ENCODE assay signal across 8 cellular contexts in genomic region chr6:139027620-139028182, GRCh38. TPM values are rescaled to one million over a fixed set of nuclear protein-coding genes. Genes with fewer than 3 reads are reported as not detected.
A peak's percentile ranks its signal among the peaks of the same experiment; 100 is the strongest.
DNase-seq lines count a peak whose midpoint lies in the region; ATAC-seq, FAIRE-seq and TF ChIP-seq lines count a peak whose summit lies in the region.

No MANE protein-coding gene starts in this region.

- H3K4me3 Mint-ChIP-seq in natural killer cell treated with Interleukin-12 subunit alpha and Interleukin-12 subunit beta and Interleukin-15 and Interleukin-18, amount 100 ng/mL, for 72 hours = peak overlapping the region; percentile 57

- no peaks in the 10 kb centered on the region for H4K20me1 ChIP-seq in H1 (replicated peaks in 1 of 2; ENCODE audit: control insufficient read depth in 1 of 2, insufficient read depth in 2 of 2, low read length in 2 of 2)

- H3K27me3 ChIP-seq in H1 (replicated peaks in 1 of 4; ENCODE audit: control insufficient read depth in 3 of 4, extremely low read depth in 1 of 4, insufficient read depth in 3 of 4, low read length in 3 of 4) (no peaks in the 10 kb centered on the region), upper lobe of right lung (no peaks in the 10 kb centered on the region)

- no peak overlapping the region for H2BK120ac ChIP-seq in H1 (replicated peaks; ENCODE audit: low read depth, low read length)

- peak overlapping the region; percentile 40 to 93 (median 90) for H3K9ac ChIP-seq in H1 (replicated peaks in 1 of 4; ENCODE audit: extremely low read depth in 1 of 4, low read depth in 3 of 4, low read length in 3 of 4)

- H3K14ac ChIP-seq in H1 (ENCODE audit: insufficient read length) = no peak overlapping the region

- no peak overlapping the region for H3K23ac ChIP-seq in H1 (ENCODE audit: insufficient read length)

- H3K79me2 ChIP-seq in H1 (ENCODE audit: control insufficient read depth in 1 of 2, insufficient read depth in 2 of 2, low read length in 2 of 2) = peaks cover 5 to 43% of the 10 kb centered on the region in 2 experiments

- intact Hi-C loops in upper lobe of right lung (cut with DNase I) = no loop called here

- H4K5ac ChIP-seq in H1 (ENCODE audit: insufficient read length, low read depth, low read length) = peak overlapping the region; percentile 0

- no peak overlapping the region for H4K91ac ChIP-seq in H1 (replicated peaks; ENCODE audit: insufficient read length, low read length)

- H3K4me3 ChIP-seq in AG04449 (ENCODE audit: low read depth, low read length) = peak overlapping the region; percentile 89
- H3K4me3 ChIP-seq in H1 (ENCODE audit: extremely low read depth in 1 of 4, insufficient read depth in 2 of 4, low read depth in 3 of 4, low read length in 4 of 4) = peak overlapping the region; percentile 91 to 99 (median 96)
- H3K4me3 ChIP-seq in upper lobe of right lung = peak overlapping the region; percentile 87

- H3K4me1 ChIP-seq in H1 (replicated peaks in 1 of 4; ENCODE audit: control insufficient read depth in 3 of 4, insufficient read depth in 4 of 4, low read length in 3 of 4) (peaks cover 4 to 13% (median 9%) of the 10 kb centered on the region in 4 experiments; a peak in 6 of 7 replicates), upper lobe of right lung (peaks cover 18% of the 10 kb centered on the region)

- peak overlapping the region; percentile 87; the same call in 1 of the 2 replicates for H2BK20ac ChIP-seq in H1 (ENCODE audit: low read length)

- TF ChIP-seq EP300 in H1 (IDR thresholded peaks at IDR 0.05; ENCODE audit: borderline replicate concordance in 1 of 2, low read depth in 2 of 2, low read length in 2 of 2) = 0 out of 3 replicates have a peak, but pooled peaks of 1 of the 2 experiments have one; percentile 3

- H3K4ac ChIP-seq in H1 (replicated peaks; ENCODE audit: insufficient read length, low read depth, low read length) = no peak overlapping the region

- TF ChIP-seq RAD21 in H1 (IDR thresholded peaks at IDR 0.05 in 1 of 2, conservative IDR thresholded peaks at IDR 0.05 in 1 of 2; ENCODE audit: low read depth in 2 of 2, low read length in 2 of 2) = no peak

- H3K9me3 ChIP-seq in H1 (ENCODE audit: insufficient read depth in 2 of 2, low read depth in 1 of 2, low read length in 1 of 2) = no peaks in the 10 kb centered on the region
- no peaks in the 10 kb centered on the region for H3K9me3 ChIP-seq in upper lobe of right lung

- H3K36me3 ChIP-seq in H1 (ENCODE audit: control insufficient read depth in 2 of 4, insufficient read depth in 4 of 4, low read length in 3 of 4) = no peaks in the 10 kb centered on the region; a peak in 1 of 8 replicates
- H3K36me3 ChIP-seq in upper lobe of right lung = no peaks in the 10 kb centered on the region

- TF ChIP-seq CTCF in AG04449 (IDR thresholded peaks at IDR 0.05; ENCODE audit: insufficient read depth, low read length, missing control alignments) (no peak), H1 (IDR thresholded peaks at IDR 0.05; ENCODE audit: control extremely low read depth in 1 of 3, insufficient read depth in 1 of 3, low read depth in 1 of 3, low read length in 3 of 3) (no peak), upper lobe of right lung (IDR thresholded peaks at IDR 0.05) (no peak)

- H3K27ac Mint-ChIP-seq in natural killer cell treated with Interleukin-12 subunit alpha and Interleukin-12 subunit beta and Interleukin-15 and Interleukin-18, amount 100 ng/mL, for 72 hours = peak overlapping the region; percentile 47 to 83

- H2BK12ac ChIP-seq in H1 (ENCODE audit: low read depth, low read length) = peak overlapping the region; percentile 94; the same call in 1 of the 2 replicates

- no peak overlapping the region for H4K8ac ChIP-seq in H1 (ENCODE audit: extremely low read depth, insufficient read depth, low read length)

- peak overlapping the region; percentile 32; the same call in 1 of the 2 replicates for H2AK5ac ChIP-seq in H1 (ENCODE audit: low read depth, low read length)

- H3K27me3 Mint-ChIP-seq in natural killer cell treated with Interleukin-12 subunit alpha and Interleukin-12 subunit beta and Interleukin-15 and Interleukin-18, amount 100 ng/mL, for 72 hours = no peaks in the 10 kb centered on the region

- ATAC-seq in natural killer cell treated with Interleukin-12 subunit alpha and Interleukin-12 subunit beta and Interleukin-15 and Interleukin-18, amount 100 ng/mL, for 72 hours = no peak
- peak; percentile 2 for ATAC-seq in upper lobe of right lung

- H3K79me1 ChIP-seq in H1 (ENCODE audit: low read depth, low read length) = peaks cover 5% of the 10 kb centered on the region

- 10% methylated on average over 10 of the region's 10 CpGs; no CpG with 5 or more reads in 1 of the 2 experiments for WGBS in H1 (ENCODE audit: extremely low coverage in 1 of 2, insufficient coverage in 1 of 2, insufficient read length in 1 of 2, insufficient replicate concordance in 2 of 2, low coverage in 1 of 2, low lambda C conversion rate in 2 of 2, missing lambda C conversion rate in 1 of 2), 2 experiments

- no peaks in the 10 kb centered on the region for H3K9me3 Mint-ChIP-seq in natural killer cell treated with Interleukin-12 subunit alpha and Interleukin-12 subunit beta and Interleukin-15 and Interleukin-18, amount 100 ng/mL, for 72 hours

- FAIRE-seq in GM19239 (lab: Jason Lieb, UNC) (peak; percentile 93), H1 (lab: Jason Lieb, UNC) (peak; percentile 62)

- H3K18ac ChIP-seq in H1 (ENCODE audit: extremely low read depth, low read length) = no peak overlapping the region; the same call in 1 of the 2 replicates

- DNase-seq in AG04449 (ENCODE audit: low read depth, low spot score) (no peak), GM19239 (ENCODE audit: insufficient read length, low spot score) (no peak), NCI-H1694 treated with DMSO at 0.1 percent for 48 hours (lab: John Stamatoyannopoulos, UW) (peak; percentile 21), H1 (ENCODE audit: low read depth in 1 of 2, low spot score in 2 of 2) (peak in 1 of 2 experiments; percentile 56), upper lobe of right lung (no peak), HPDE6-E6E7 (ENCODE audit: extremely low spot score) (no peak)
- peak; percentile 35 for DNase-seq in activated CD4-positive, CD25-positive, alpha-beta regulatory T cell treated with anti-CD3 and anti-CD28 coated beads, Interleukin-2, amount 50 U/mL, for 72 hours
- no peak for DNase-seq in natural killer cell treated with Interleukin-12 subunit alpha and Interleukin-12 subunit beta and Interleukin-15 and Interleukin-18, amount 100 ng/mL, for 72 hours (ENCODE audit: low spot score)

- peak overlapping the region; percentile 91 for H3K27ac ChIP-seq in H1 (ENCODE audit: low read depth, low read length)
- H3K27ac ChIP-seq in upper lobe of right lung = peak overlapping the region; percentile 79

- peak overlapping the region; percentile 78 for H2AFZ ChIP-seq in H1 (ENCODE audit: low read length)

- H2BK5ac ChIP-seq in H1 (ENCODE audit: low read depth, low read length) = peak overlapping the region; percentile 72

- H3K36me3 Mint-ChIP-seq in natural killer cell treated with Interleukin-12 subunit alpha and Interleukin-12 subunit beta and Interleukin-15 and Interleukin-18, amount 100 ng/mL, for 72 hours = no peaks in the 10 kb centered on the region

- peaks cover 14 to 20% of the 10 kb centered on the region in 2 donors for H3K4me1 Mint-ChIP-seq in natural killer cell treated with Interleukin-12 subunit alpha and Interleukin-12 subunit beta and Interleukin-15 and Interleukin-18, amount 100 ng/mL, for 72 hours (ENCODE audit: low read depth in 2 of 2)

- CTCF ChIA-PET in AG04449 (lab: Yijun Ruan, JAX) (no interaction called here), H1 (lab: Charles Lee; ENCODE audit: partially characterized antibody) (interaction anchor here (1.1 kb wide), 1 partner anchor 39 kb away, joined by 5 read pairs; the partner anchor contains the start of gene REPS1)

- POLR2A ChIA-PET in AG04449 (lab: Yijun Ruan, JAX) = no interaction called here
- POLR2A ChIA-PET in H1 (lab: Charles Lee; ENCODE audit: partially characterized antibody) = interaction anchor here (0.6 to 1.5 kb wide), 14 partner anchors 9 to 469 kb away, joined by 3 to 7 read pairs (median 3); partner anchors contain the start of gene ECT2L

- no peak overlapping the region for H3K56ac ChIP-seq in H1 (replicated peaks; ENCODE audit: insufficient read length, low read depth, low read length)

- H3K23me2 ChIP-seq in H1 (ENCODE audit: low read depth, low read length) = peaks cover 11% of the 10 kb centered on the region

- H2BK15ac ChIP-seq in H1 (ENCODE audit: low read length) = 0 out of 2 replicates have a peak overlapping the region, but pooled peaks have one; percentile 20

- TF ChIP-seq POLR2A in H1 (IDR thresholded peaks at IDR 0.05; ENCODE audit: control extremely low read depth in 1 of 2, low read depth in 2 of 2, low read length in 2 of 2) = peak in 1 of 2 experiments; percentile 80; a peak in 2 of 3 replicates

- peak overlapping the region; percentile 68 to 100 for H3K4me2 ChIP-seq in H1 (ENCODE audit: insufficient read depth in 1 of 2, low read depth in 2 of 2, low read length in 2 of 2)

TF ChIP-seq in H1, 55 proteins besides CTCF, POLR2A, EP300 and RAD21 (continues in another document):
- TF ChIP-seq TBP (IDR thresholded peaks at IDR 0.05; ENCODE audit: low read depth, low read length) = peak; percentile 62; the same call in 1 of the 2 replicates

RNA-seq across cellular contexts. Expression of gene ABRACL, which starts 0.8 kb away (rescaled TPM):
- 167 and 172 TPM in 2 replicates for total RNA-seq in H1 (2021; fragmentation: NEBNext Ultra II Directional; extraction: Animal tissue kit (Norgen Biotek cat#: 25700))
- polyA plus RNA-seq in H1 (2011; rRNA removed) = 66.9 and 103 TPM in 2 replicates
- 134 TPM for polyA plus RNA-seq in H1 (2011; cell fraction: cytosol; rRNA removed)
- 24.8 TPM for polyA plus RNA-seq in H1 (2011; cell fraction: nucleus; rRNA removed)
- polyA plus RNA-seq in H1 (2012, experiment 1 of 2) = 121 to 224 TPM (median 145 TPM) in 4 replicates
- polyA plus RNA-seq in H1 (2012, experiment 2 of 2) = 141 TPM
- 216 TPM for polyA plus RNA-seq in H1 (2013, experiment 1 of 2)
- polyA plus RNA-seq in H1 (2013, experiment 2 of 2) = 233 TPM
- 19.2 and 25.2 TPM in 2 replicates for polyA minus RNA-seq in H1 (2011; rRNA and poly(A)+ RNA removed)
- polyA minus RNA-seq in H1 (2011; cell fraction: cytosol; rRNA and poly(A)+ RNA removed) = 26.9 TPM
- polyA minus RNA-seq in H1 (2011; cell fraction: nucleus; rRNA and poly(A)+ RNA removed) = 17.6 TPM
- total RNA-seq in natural killer cell treated with Interleukin-12 subunit alpha and Interleukin-12 subunit beta and Interleukin-15 and Interleukin-18, amount 100 ng/mL, for 72 hours = 100 to 1,000 TPM in 1 of 2 donors, 10 to 100 TPM in 1; 69.6 to 115 TPM
- total RNA-seq in upper lobe of right lung = 32.0 TPM

RNA-seq across cellular contexts. Expression of gene REPS1, which starts 39.6 kb away (rescaled TPM):
- total RNA-seq in H1 (2021; fragmentation: NEBNext Ultra II Directional; extraction: Animal tissue kit (Norgen Biotek cat#: 25700)) = 65.7 and 68.9 TPM in 2 replicates
- polyA plus RNA-seq in H1 (2011; rRNA removed) = 39.3 and 52.1 TPM in 2 replicates
- polyA plus RNA-seq in H1 (2011; cell fraction: cytosol; rRNA removed) = 56.2 TPM
- 61.6 TPM for polyA plus RNA-seq in H1 (2011; cell fraction: nucleus; rRNA removed)
- polyA plus RNA-seq in H1 (2012, experiment 1 of 2) = 50.3 to 72.8 TPM (median 59.0 TPM) in 4 replicates
- polyA plus RNA-seq in H1 (2012, experiment 2 of 2) = 14.5 TPM
- 48.5 TPM for polyA plus RNA-seq in H1 (2013, experiment 1 of 2)
- polyA plus RNA-seq in H1 (2013, experiment 2 of 2) = 48.8 TPM
- 117 and 119 TPM in 2 replicates for polyA minus RNA-seq in H1 (2011; rRNA and poly(A)+ RNA removed)
- polyA minus RNA-seq in H1 (2011; cell fraction: cytosol; rRNA and poly(A)+ RNA removed) = 59.6 TPM
- polyA minus RNA-seq in H1 (2011; cell fraction: nucleus; rRNA and poly(A)+ RNA removed) = 79.9 TPM
- total RNA-seq in natural killer cell treated with Interleukin-12 subunit alpha and Interleukin-12 subunit beta and Interleukin-15 and Interleukin-18, amount 100 ng/mL, for 72 hours = 10 to 100 TPM; 43.4 to 68.6 TPM
- total RNA-seq in upper lobe of right lung = 35.4 TPM

Comparison
In these comparisons a context has a peak if more than half of its experiments do, and no peak if none do; other contexts are left out.
1. DNase-seq: peak in NCI-H1694 treated with DMSO at 0.1 percent for 48 hours (single experiment) and activated CD4-positive, CD25-positive, alpha-beta regulatory T cell treated with anti-CD3 and anti-CD28 coated beads, Interleukin-2, amount 50 U/mL, for 72 hours (single experiment); none in AG04449 (single experiment), GM19239 (single experiment), natural killer cell treated with Interleukin-12 subunit alpha and Interleukin-12 subunit beta and Interleukin-15 and Interleukin-18, amount 100 ng/mL, for 72 hours (single experiment), upper lobe of right lung (single experiment) and HPDE6-E6E7 (single experiment).
2. Peak in every context shown above with its lines, with median percentiles within 50 percentile points of each other: H3K4me3 ChIP-seq.